ENCODE assay signal across 24 cellular contexts in genomic region chr20:50726955-50727791, GRCh38. TPM values are rescaled to one million over a fixed set of nuclear protein-coding genes. Genes with fewer than 3 reads are reported as not detected.
A peak's percentile ranks its signal among the peaks of the same experiment; 100 is the strongest.
DNase-seq lines count a peak whose midpoint lies in the region; ATAC-seq, FAIRE-seq and TF ChIP-seq lines count a peak whose summit lies in the region.
"Had no signal": no experiment of that assay in that cellular context is flagged by ENCODE, and none has a peak within 500 bp of the region (broad histone marks: within the 10 kb centered on the region; RNA-seq: fewer than 3 reads in every experiment).

No MANE protein-coding gene starts in this region.

- intact Hi-C loops in activated CD4-positive, alpha-beta T cell treated with anti-CD3 and anti-CD28 coated beads, Interleukin-2, amount 10 ng/mL, durations not matched to agents 24 days and 14 days (cut with micrococcal nuclease) = no loop called here
- intact Hi-C loops in HepG2 (cut with micrococcal nuclease; ENCODE audit: unreplicated experiment) = loop anchor here (5.0 kb wide), 1 partner anchor 80 kb away; no protein-coding TSS in a partner anchor
- intact Hi-C loops in upper lobe of right lung (cut with DNase I) = no loop called here
- intact Hi-C loops in heart right ventricle (cut with DNase I) = no loop called here

- H3K27ac Mint-ChIP-seq in activated CD4-positive, alpha-beta T cell treated with anti-CD3 and anti-CD28 coated beads, Interleukin-2, amount 10 ng/mL, durations not matched to agents 24 days and 14 days = peak overlapping the region; percentile 41
- H3K27ac Mint-ChIP-seq: activated CD8-positive, alpha-beta memory T cell treated with anti-CD3 and anti-CD28 coated beads, Interleukin-2, amount 10 ng/mL, durations not matched to agents 7 days and 5 days had no signal

- TF ChIP-seq POLR2A in HepG2 (IDR thresholded peaks at IDR 0.05; ENCODE audit: insufficient read depth in 1 of 2, low read depth in 2 of 2, low read length in 2 of 2) = no peak

- H3K9ac ChIP-seq in adipocyte (ENCODE audit: low read length) (peak overlapping the region; percentile 67), HepG2 (ENCODE audit: insufficient read depth, low read depth, low read length) (peak overlapping the region; percentile 74; the same call in 1 of the 2 replicates)

- CTCF ChIA-PET in HepG2 (lab: Yijun Ruan, JAX; ENCODE audit: low intra/inter-chr PET ratio, low total read pairs) = no interaction called here

- H3K4me3 Mint-ChIP-seq in activated CD4-positive, alpha-beta T cell treated with anti-CD3 and anti-CD28 coated beads, Interleukin-2, amount 10 ng/mL, durations not matched to agents 24 days and 14 days = no peak overlapping the region
- H3K4me3 Mint-ChIP-seq: activated CD8-positive, alpha-beta memory T cell treated with anti-CD3 and anti-CD28 coated beads, Interleukin-2, amount 10 ng/mL, durations not matched to agents 7 days and 5 days had no signal

- in situ Hi-C loops in HepG2 (cut with HindIII; ENCODE audit: extremely low pct_ligation_motif_present, low pct_unique_long_range_greater_than_20kb) = loop anchor here (25.0 kb wide), 1 partner anchor 90 kb away; no protein-coding TSS in a partner anchor

- H3K9me3 ChIP-seq in adipocyte (ENCODE audit: control insufficient read depth, low read length) (no peaks in the 10 kb centered on the region), HepG2 (ENCODE audit: low read length) (no peaks in the 10 kb centered on the region), upper lobe of right lung (no peaks in the 10 kb centered on the region), heart right ventricle (no peaks in the 10 kb centered on the region)
- H3K9me3 ChIP-seq: transverse colon had no signal

- peak overlapping the region; percentile 5 for H3K27ac ChIP-seq in HepG2 (ENCODE audit: extremely low read length, insufficient read depth, low read length)
- peak overlapping the region; percentile 53 for H3K27ac ChIP-seq in upper lobe of right lung
- H3K27ac ChIP-seq in heart right ventricle = no peak overlapping the region
- H3K27ac ChIP-seq: C4-2B, HL-60, transverse colon had no signal

- H3K27me3 ChIP-seq in adipocyte (replicated peaks; ENCODE audit: control insufficient read depth, insufficient read depth, low read length) (no peaks in the 10 kb centered on the region), HepG2 (ENCODE audit: control insufficient read depth in 1 of 2, insufficient read depth in 2 of 2, low read length in 2 of 2) (no peaks in the 10 kb centered on the region; a peak in 1 of 5 replicates), upper lobe of right lung (no peaks in the 10 kb centered on the region), heart right ventricle (peaks cover 0 to 9% (median 3%) of the 10 kb centered on the region in 7 donors)
- H3K27me3 ChIP-seq: transverse colon had no signal

- 43% methylated on average over 4 of the region's 4 CpGs for WGBS in HepG2 (ENCODE audit: low lambda C conversion rate)
- 76 to 78% methylated on average over 4 of the region's 4 CpGs for WGBS in heart right ventricle, 2 donors

- POLR2A ChIA-PET in HepG2 (lab: Yijun Ruan, JAX) = interaction anchor here (1.0 to 3.5 kb wide), 7 partner anchors 18 to 101 kb away, joined by 3 to 65 read pairs (median 4); no protein-coding TSS in a partner anchor

- peaks cover 2% of the 10 kb centered on the region for H3K36me3 Mint-ChIP-seq in activated CD4-positive, alpha-beta T cell treated with anti-CD3 and anti-CD28 coated beads, Interleukin-2, amount 10 ng/mL, durations not matched to agents 24 days and 14 days (ENCODE audit: low read depth)
- H3K36me3 Mint-ChIP-seq: activated CD8-positive, alpha-beta memory T cell treated with anti-CD3 and anti-CD28 coated beads, Interleukin-2, amount 10 ng/mL, durations not matched to agents 7 days and 5 days had no signal

- H3K4me2 ChIP-seq in HepG2 (ENCODE audit: low read depth, low read length) = peak overlapping the region; percentile 99

- BruUV-seq in HepG2 (replicated peaks; lab: Mats Ljungman, UMichigan) = no TSS peak

- H3K4me1 Mint-ChIP-seq in activated CD4-positive, alpha-beta T cell treated with anti-CD3 and anti-CD28 coated beads, Interleukin-2, amount 10 ng/mL, durations not matched to agents 24 days and 14 days = peaks cover 18% of the 10 kb centered on the region

- H2AFZ ChIP-seq in HepG2 (ENCODE audit: low read length) = no peak overlapping the region

- no peaks in the 10 kb centered on the region for H3K27me3 Mint-ChIP-seq in activated CD4-positive, alpha-beta T cell treated with anti-CD3 and anti-CD28 coated beads, Interleukin-2, amount 10 ng/mL, durations not matched to agents 24 days and 14 days
- H3K27me3 Mint-ChIP-seq: activated CD8-positive, alpha-beta memory T cell treated with anti-CD3 and anti-CD28 coated beads, Interleukin-2, amount 10 ng/mL, durations not matched to agents 7 days and 5 days had no signal

- FAIRE-seq in HepG2 (lab: Jason Lieb, UNC) = no peak
- FAIRE-seq: A204.1, endometrium, H1 had no signal

- H3K4me3 ChIP-seq in adipocyte (ENCODE audit: low read length) (peak overlapping the region; percentile 58), HepG2 (replicated peaks in 1 of 3; ENCODE audit: insufficient read depth in 1 of 3, low read depth in 2 of 3, low read length in 3 of 3) (peak overlapping the region; percentile 50 to 73 (median 63); a peak in 4 of 6 replicates), upper lobe of right lung (no peak overlapping the region), heart right ventricle (no peak overlapping the region)
- H3K4me3 ChIP-seq: skin epidermis, transverse colon had no signal

- H3K9me3 Mint-ChIP-seq in activated CD4-positive, alpha-beta T cell treated with anti-CD3 and anti-CD28 coated beads, Interleukin-2, amount 10 ng/mL, durations not matched to agents 24 days and 14 days = no peaks in the 10 kb centered on the region

- TF ChIP-seq EP300 in HepG2 (IDR thresholded peaks at IDR 0.05; ENCODE audit: low read depth in 2 of 2, low read length in 2 of 2) (0 out of 4 replicates have a peak, but pooled peaks of 1 of the 2 experiments have one; percentile 1), HepG2 (CRISPR knock-in tag; IDR thresholded peaks at IDR 0.05; ENCODE audit: borderline replicate concordance) (no peak)

- peaks cover 8% of the 10 kb centered on the region for H3K79me2 ChIP-seq in HepG2 (ENCODE audit: insufficient read depth, low read length)

- ATAC-seq in HepG2 = no peak
- ATAC-seq in upper lobe of right lung = no peak
- no peak for ATAC-seq in HG03135 (IDR thresholded peaks at IDR 0.05; ENCODE audit: unreplicated experiment)
- ATAC-seq in heart right ventricle = no peak
- ATAC-seq: activated CD8-positive, alpha-beta memory T cell treated with anti-CD3 and anti-CD28 coated beads, Interleukin-2, amount 10 ng/mL, durations not matched to agents 7 days and 5 days had no signal

- H4K20me1 ChIP-seq in HepG2 (ENCODE audit: insufficient read depth, low read length) = peaks cover under 1% of the 10 kb centered on the region; the same call in 1 of the 2 replicates

- TF ChIP-seq CTCF in HepG2 (CRISPR knock-in tag; IDR thresholded peaks at IDR 0.05) (no peak), upper lobe of right lung (IDR thresholded peaks at IDR 0.05) (no peak), heart right ventricle (IDR thresholded peaks at IDR 0.05) (no peak)

- no peaks in the 10 kb centered on the region for H3K36me3 ChIP-seq in adipocyte (ENCODE audit: control insufficient read depth, insufficient read depth, low read length, severe bottlenecking)
- no peaks in the 10 kb centered on the region for H3K36me3 ChIP-seq in HepG2 (replicated peaks in 1 of 2; ENCODE audit: control insufficient read depth in 1 of 2, insufficient read depth in 2 of 2, low read length in 2 of 2)
- H3K36me3 ChIP-seq in upper lobe of right lung = no peaks in the 10 kb centered on the region
- H3K36me3 ChIP-seq in heart right ventricle = no peaks in the 10 kb centered on the region
- H3K36me3 ChIP-seq: transverse colon had no signal

- H3K4me1 ChIP-seq in adipocyte (ENCODE audit: control insufficient read depth, insufficient read depth, low read length) (peaks cover 69% of the 10 kb centered on the region), HepG2 (ENCODE audit: insufficient read depth, low read length) (peaks cover 68% of the 10 kb centered on the region), upper lobe of right lung (peaks cover 17% of the 10 kb centered on the region), heart right ventricle (peaks cover 8 to 40% (median 32%) of the 10 kb centered on the region in 9 donors)

- TF ChIP-seq RAD21 in HepG2 (CRISPR knock-in tag; IDR thresholded peaks at IDR 0.05) = no peak

- DNase-seq in activated CD4-positive, alpha-beta T cell treated with anti-CD3 and anti-CD28 coated beads, Interleukin-2, amount 10 ng/mL, durations not matched to agents 24 days and 14 days = no peak
- no peak for DNase-seq in activated CD4-positive, alpha-beta T cell treated with anti-CD3 and anti-CD28 coated beads for 48 hours
- DNase-seq in adipocyte (ENCODE audit: low read depth) = no peak
- no peak for DNase-seq in HepG2 (ENCODE audit: low spot score)
- DNase-seq in upper lobe of right lung = no peak
- no peak for DNase-seq in OCI-M2 (lab: John Stamatoyannopoulos, UW; ENCODE audit: unreplicated experiment)
- no peak for DNase-seq in heart right ventricle
- DNase-seq: activated CD8-positive, alpha-beta memory T cell treated with anti-CD3 and anti-CD28 coated beads, Interleukin-2, amount 10 ng/mL, durations not matched to agents 7 days and 5 days; activated effector memory CD4-positive, alpha-beta T cell treated with Interleukin-2 at 50 U/mL for 16 hours; amniotic stem cell; DMS79; KBM-7; NCI-H1436; NK-92 treated with Interleukin-12 subunit alpha and Interleukin-12 subunit beta, amount 100 ng/mL, for 24 hours; SHP77 treated with DMSO at 0.1 percent for 48 hours; T-helper 2 cell; transverse colon had no signal

RNA-seq across cellular contexts. Expression of gene PARD6B, which starts 4.2 kb away (rescaled TPM):
- 6.0 and 7.0 TPM in 2 replicates for total RNA-seq in activated CD4-positive, alpha-beta T cell treated with anti-CD3 and anti-CD28 coated beads, Interleukin-2, amount 10 ng/mL, durations not matched to agents 24 days and 14 days
- total RNA-seq in HepG2 (2016; rRNA removed; fragmentation: Illumina TruSeq; extraction: Trizol) (22.2 and 26.6 TPM in 2 replicates), upper lobe of right lung (43.2 TPM), heart right ventricle (1 to 10 TPM; 1.7 to 7.1 (median 3.7) TPM)
- total RNA-seq in HepG2 (2016; cell fraction: cytosol; rRNA removed; fragmentation: Illumina TruSeq; extraction: Trizol; ENCODE audit: low read depth) = 1.9 TPM in 2 replicates
- 21.4 and 26.1 TPM in 2 replicates for total RNA-seq in HepG2 (2016; cell fraction: insoluble cytoplasmic fraction; rRNA removed; fragmentation: Illumina TruSeq; extraction: Trizol)
- total RNA-seq in HepG2 (2016; cell fraction: membrane; rRNA removed; fragmentation: Illumina TruSeq; extraction: Trizol) = 10.5 and 11.8 TPM in 2 replicates
- 12.5 and 14.9 TPM in 2 replicates for total RNA-seq in HepG2 (2016; cell fraction: nucleus; rRNA removed; fragmentation: Illumina TruSeq; extraction: Trizol)
- polyA plus RNA-seq in HepG2 (2011; rRNA removed) (6.0 and 6.9 TPM in 2 replicates), heart right ventricle (1 to 10 TPM; 1.3 to 3.1 TPM)
- 2.8 and 4.1 TPM in 2 replicates for polyA plus RNA-seq in HepG2 (2011; cell fraction: cytosol; rRNA removed)
- 2.6 and 3.1 TPM in 2 replicates for polyA plus RNA-seq in HepG2 (2011; cell fraction: nucleus; rRNA removed)
- polyA plus RNA-seq in HepG2 (2012) = 4.6 and 4.9 TPM in 2 replicates
- 0.35 and 0.57 TPM in 2 replicates for polyA plus RNA-seq in HepG2 (2016; cell fraction: cytosol; fragmentation: Illumina TruSeq; extraction: Trizol; ENCODE audit: low read depth)
- polyA plus RNA-seq in HepG2 (2016; cell fraction: insoluble cytoplasmic fraction; fragmentation: Illumina TruSeq; extraction: Trizol; ENCODE audit: low read depth) = 8.8 and 9.1 TPM in 2 replicates
- 2.6 and 2.7 TPM in 2 replicates for polyA plus RNA-seq in HepG2 (2016; cell fraction: membrane; fragmentation: Illumina TruSeq; extraction: Trizol; ENCODE audit: low read depth)
- polyA plus RNA-seq in HepG2 (2016; cell fraction: nucleus; fragmentation: Illumina TruSeq; extraction: Trizol; ENCODE audit: insufficient read depth, low read depth) = 13.0 and 13.3 TPM in 2 replicates
- polyA minus RNA-seq in HepG2 (2011; rRNA and poly(A)+ RNA removed; ENCODE audit: low replicate concordance) = 3.1 and 8.3 TPM in 2 replicates
- polyA minus RNA-seq in HepG2 (2011; cell fraction: cytosol; rRNA and poly(A)+ RNA removed) = 22.0 and 24.4 TPM in 2 replicates
- polyA minus RNA-seq in HepG2 (2011; cell fraction: nucleus; rRNA and poly(A)+ RNA removed) = 10.6 and 14.4 TPM in 2 replicates

RNA-seq across cellular contexts. Expression of gene RIPOR3, which starts 35.8 kb away (rescaled TPM):
- total RNA-seq in activated CD4-positive, alpha-beta T cell treated with anti-CD3 and anti-CD28 coated beads, Interleukin-2, amount 10 ng/mL, durations not matched to agents 24 days and 14 days = not detected in 2 replicates
- not detected in 2 replicates for total RNA-seq in HepG2 (2016; rRNA removed; fragmentation: Illumina TruSeq; extraction: Trizol)
- not detected in 2 replicates for total RNA-seq in HepG2 (2016; cell fraction: cytosol; rRNA removed; fragmentation: Illumina TruSeq; extraction: Trizol; ENCODE audit: low read depth)
- not detected in 2 replicates for total RNA-seq in HepG2 (2016; cell fraction: insoluble cytoplasmic fraction; rRNA removed; fragmentation: Illumina TruSeq; extraction: Trizol)
- total RNA-seq in HepG2 (2016; cell fraction: membrane; rRNA removed; fragmentation: Illumina TruSeq; extraction: Trizol) = not detected in 2 replicates
- not detected in 2 replicates for total RNA-seq in HepG2 (2016; cell fraction: nucleus; rRNA removed; fragmentation: Illumina TruSeq; extraction: Trizol)
- polyA plus RNA-seq in HepG2 (2011; rRNA removed) = 0.18 and 0.26 TPM in 2 replicates
- polyA plus RNA-seq in HepG2 (2011; cell fraction: cytosol; rRNA removed) = 0.05 TPM in 2 replicates
- 1.9 and 2.1 TPM in 2 replicates for polyA plus RNA-seq in HepG2 (2011; cell fraction: nucleus; rRNA removed)
- polyA plus RNA-seq in HepG2 (2012) = 0.11 and 0.36 TPM in 2 replicates
- not detected in 2 replicates for polyA plus RNA-seq in HepG2 (2016; cell fraction: cytosol; fragmentation: Illumina TruSeq; extraction: Trizol; ENCODE audit: low read depth)
- not detected in 2 replicates for polyA plus RNA-seq in HepG2 (2016; cell fraction: insoluble cytoplasmic fraction; fragmentation: Illumina TruSeq; extraction: Trizol; ENCODE audit: low read depth)
- not detected in 2 replicates for polyA plus RNA-seq in HepG2 (2016; cell fraction: membrane; fragmentation: Illumina TruSeq; extraction: Trizol; ENCODE audit: low read depth)
- polyA plus RNA-seq in HepG2 (2016; cell fraction: nucleus; fragmentation: Illumina TruSeq; extraction: Trizol; ENCODE audit: insufficient read depth, low read depth) = 0.13 TPM in 1 of 2 replicates, not detected in the other
- 0.42 TPM in 1 of 2 replicates, not detected in the other for polyA minus RNA-seq in HepG2 (2011; rRNA and poly(A)+ RNA removed; ENCODE audit: low replicate concordance)
- polyA minus RNA-seq in HepG2 (2011; cell fraction: cytosol; rRNA and poly(A)+ RNA removed) = not detected in 2 replicates
- 0.37 and 0.52 TPM in 2 replicates for polyA minus RNA-seq in HepG2 (2011; cell fraction: nucleus; rRNA and poly(A)+ RNA removed)
- 6.8 TPM for total RNA-seq in upper lobe of right lung
- 10 to 100 TPM in 1 of 10 donors, 1 to 10 TPM in 9; 1.6 to 21.8 (median 2.7) TPM for total RNA-seq in heart right ventricle
- polyA plus RNA-seq in heart right ventricle = 10 to 100 TPM in 1 of 2 donors, 1 to 10 TPM in 1; 6.3 to 50.2 TPM
- total RNA-seq: activated CD8-positive, alpha-beta memory T cell treated with anti-CD3 and anti-CD28 coated beads, Interleukin-2, amount 10 ng/mL, durations not matched to agents 7 days and 5 days had no signal

Comparison
In these comparisons a context has a peak if more than half of its experiments do, and no peak if none do; other contexts are left out.
1. H3K4me3 ChIP-seq: peak in adipocyte (single experiment) and HepG2 (3 of 3); none in upper lobe of right lung (single experiment) and heart right ventricle (0 of 10).
2. H3K27ac ChIP-seq: peak in HepG2 (single experiment) and upper lobe of right lung (single experiment); none in heart right ventricle (0 of 10).